Comparison of ENCODE assay signal across 19 cellular contexts in genomic region chrX:116605576-116605975, GRCh38.
DNase-seq lines count a peak whose midpoint lies in the region; ATAC-seq and TF ChIP-seq lines count a peak whose summit lies in the region.
"Had no signal": no experiment of that assay in that cellular context is flagged by ENCODE, and none has a peak within 500 bp of the region (broad histone marks: within the 10 kb centered on the region; RNA-seq: fewer than 3 reads in every experiment).

No MANE protein-coding gene starts in this region.

- TF ChIP-seq CTCF in GM23338 (conservative IDR thresholded peaks at IDR 0.05; ENCODE audit: low read depth in 2 of 2) (no peak), spleen (IDR thresholded peaks at IDR 0.05 in 8 of 11, conservative IDR thresholded peaks at IDR 0.05 in 3 of 11) (no peak)

- no peak overlapping the region for H3K4ac ChIP-seq in mesendoderm (ENCODE audit: low read depth, low read length)

- H3K4me1 ChIP-seq in GM23338 (ENCODE audit: insufficient read depth) (no peaks in the 10 kb centered on the region), mesendoderm (ENCODE audit: control insufficient read depth, low read depth, low read length) (no peaks in the 10 kb centered on the region), spleen (no peaks in the 10 kb centered on the region)
- H3K4me1 ChIP-seq: A549; BLaER1 treated with 17β-estradiol and CSF1 and Interleukin-3, amounts not matched to agents 10 nM and 100 nM had no signal

- no peaks in the 10 kb centered on the region; the same call in 2 of the 3 replicates for H3K36me3 Mint-ChIP-seq in GM23338 (ENCODE audit: low read depth)
- H3K36me3 Mint-ChIP-seq: CD8-positive, alpha-beta memory T cell had no signal

- H3K4me3 Mint-ChIP-seq in GM23338: no peak overlapping the region
- H3K4me3 Mint-ChIP-seq: B cell; CD4-positive, alpha-beta T cell; CD8-positive, alpha-beta memory T cell had no signal

- DNase-seq in GM23338 (ENCODE audit: low spot score) (peak; percentile 3), mesendoderm (peak; percentile 0), spleen (peak; percentile 45), DMS153 (lab: John Stamatoyannopoulos, UW) (no peak), DMS79 treated with DMSO at 0.1 percent for 48 hours (lab: John Stamatoyannopoulos, UW) (no peak)
- DNase-seq: AML-193; CD4-positive, alpha-beta T cell; CD8-positive, alpha-beta memory T cell; COR-L47; DMS 273 treated with DMSO at 0.1 percent for 48 hours; DND-41; EL; GDM1 had no signal

- H2BK15ac ChIP-seq in mesendoderm (replicated peaks; ENCODE audit: low read depth): no peak overlapping the region

- no peak overlapping the region for H2BK120ac ChIP-seq in mesendoderm (ENCODE audit: low read depth, low read length)

- no peaks in the 10 kb centered on the region for H3K36me3 ChIP-seq in GM23338 (ENCODE audit: insufficient read depth)
- H3K36me3 ChIP-seq in mesendoderm (ENCODE audit: control insufficient read depth, insufficient read depth, low read length): no peaks in the 10 kb centered on the region
- H3K36me3 ChIP-seq in spleen: no peaks in the 10 kb centered on the region
- H3K36me3 ChIP-seq: BLaER1 treated with 17β-estradiol and CSF1 and Interleukin-3, amounts not matched to agents 10 nM and 100 nM had no signal

- H3K27ac ChIP-seq in GM23338 (ENCODE audit: low read depth) (no peak overlapping the region), mesendoderm (ENCODE audit: low read depth, low read length) (no peak overlapping the region), spleen (no peak overlapping the region)
- H3K27ac ChIP-seq: 22Rv1; A549; BLaER1 treated with 17β-estradiol and CSF1 and Interleukin-3, amounts not matched to agents 10 nM and 100 nM; C4-2B had no signal

- intact Hi-C loops in spleen (cut with DNase I; ENCODE audit: low total_unique reads): no loop called here

- H3K9me3 Mint-ChIP-seq in GM23338: no peaks in the 10 kb centered on the region

- no peak for ATAC-seq in GM23338
- ATAC-seq: A549, GM12878 had no signal

- H3K9me3 ChIP-seq in spleen: peaks cover 0 to 5% (median 0%) of the 10 kb centered on the region in 8 donors
- H3K9me3 ChIP-seq: A549 had no signal

- H3K27me3 ChIP-seq in GM23338 (ENCODE audit: insufficient read depth): no peaks in the 10 kb centered on the region
- H3K27me3 ChIP-seq in mesendoderm (ENCODE audit: insufficient read depth, low read length, poor library complexity): no peaks in the 10 kb centered on the region
- no peaks in the 10 kb centered on the region for H3K27me3 ChIP-seq in spleen (replicated peaks in 1 of 7)

- H3K79me1 ChIP-seq in mesendoderm (ENCODE audit: low read length): no peaks in the 10 kb centered on the region

- no peak overlapping the region for H2AK5ac ChIP-seq in mesendoderm (ENCODE audit: low read length)

- no peak overlapping the region for H2AFZ ChIP-seq in GM23338

- H3K4me3 ChIP-seq in GM23338 (no peak overlapping the region), mesendoderm (ENCODE audit: low read length) (no peak overlapping the region), spleen (no peak overlapping the region)
- H3K4me3 ChIP-seq: A549; BLaER1 treated with 17β-estradiol and CSF1 and Interleukin-3, amounts not matched to agents 10 nM and 100 nM; GM12878 had no signal

- no peak overlapping the region for H3K27ac Mint-ChIP-seq in GM23338
- H3K27ac Mint-ChIP-seq: B cell; CD4-positive, alpha-beta T cell; CD8-positive, alpha-beta memory T cell had no signal

- H3K4me1 Mint-ChIP-seq in GM23338: no peaks in the 10 kb centered on the region
- H3K4me1 Mint-ChIP-seq: B cell; CD8-positive, alpha-beta memory T cell had no signal

- no peaks in the 10 kb centered on the region for H3K79me2 ChIP-seq in GM23338 (replicated peaks; ENCODE audit: insufficient read depth)
- H3K79me2 ChIP-seq in mesendoderm (ENCODE audit: control insufficient read depth, insufficient read depth, low read length): no peaks in the 10 kb centered on the region

- H3K9me2 ChIP-seq in GM23338 (ENCODE audit: insufficient read depth): no peaks in the 10 kb centered on the region; the same call in 1 of the 2 replicates

- H4K8ac ChIP-seq in mesendoderm (ENCODE audit: low read depth, low read length): no peak overlapping the region

- no CpG with 5 or more reads among the region's 1 CpG for WGBS in mesendoderm (ENCODE audit: extremely low coverage, insufficient coverage, low lambda C conversion rate)
- 0 to 83% (median 71%) methylated on average over 1 of the region's 1 CpG for WGBS in spleen, 5 donors

- H3K9ac ChIP-seq in mesendoderm (ENCODE audit: low read length): no peak overlapping the region
- H3K9ac ChIP-seq: BLaER1 treated with 17β-estradiol and CSF1 and Interleukin-3, amounts not matched to agents 10 nM and 100 nM had no signal

- H4K5ac ChIP-seq in mesendoderm (ENCODE audit: low read length): no peak overlapping the region

- no peaks in the 10 kb centered on the region for H3F3A ChIP-seq in GM23338 (replicated peaks; ENCODE audit: low read depth)

- H4K20me1 ChIP-seq in GM23338 (replicated peaks; ENCODE audit: insufficient read depth): no peaks in the 10 kb centered on the region
- H4K20me1 ChIP-seq: BLaER1 treated with 17β-estradiol and CSF1 and Interleukin-3, amounts not matched to agents 10 nM and 100 nM had no signal

- H3K4me2 ChIP-seq in GM23338: no peak overlapping the region
- no peak overlapping the region for H3K4me2 ChIP-seq in mesendoderm (ENCODE audit: low read length)
- H3K4me2 ChIP-seq: A549; BLaER1 treated with 17β-estradiol and CSF1 and Interleukin-3, amounts not matched to agents 10 nM and 100 nM had no signal

- no peak overlapping the region for H3K18ac ChIP-seq in mesendoderm (ENCODE audit: low read length)

- no peaks in the 10 kb centered on the region for H3K27me3 Mint-ChIP-seq in GM23338 (ENCODE audit: insufficient read depth, low read depth, poor library complexity)
- H3K27me3 Mint-ChIP-seq: B cell; CD4-positive, alpha-beta T cell; CD8-positive, alpha-beta memory T cell had no signal

- TF ChIP-seq POLR2A in spleen (IDR thresholded peaks at IDR 0.05): no peak

- no peak overlapping the region for H3K23ac ChIP-seq in mesendoderm (ENCODE audit: low read length)

- H3K56ac ChIP-seq in mesendoderm (ENCODE audit: low read length): no peak overlapping the region

- H2BK5ac ChIP-seq in mesendoderm (ENCODE audit: low read length): no peak overlapping the region

TF ChIP-seq in GM23338, 12 proteins besides CTCF, POLR2A, EP300 and RAD21 (continues in another document):
- TF ChIP-seq EZH2 (IDR thresholded peaks at IDR 0.05; ENCODE audit: low read depth, unreplicated experiment) (no peak), ZNF331 (CRISPR knock-in tag; IDR thresholded peaks at IDR 0.05; ENCODE audit: low read depth) (no peak), EZH2phosphoT487 (IDR thresholded peaks at IDR 0.05; ENCODE audit: unreplicated experiment) (no peak), ZNF114 (CRISPR knock-in tag; IDR thresholded peaks at IDR 0.05) (no peak)

Comparison
In these comparisons a context has a peak if more than half of its experiments do, and no peak if none do; other contexts are left out.
1. DNase-seq: peak in GM23338 (single experiment), mesendoderm (single experiment) and spleen (single experiment); none in DMS153 (single experiment) and DMS79 treated with DMSO at 0.1 percent for 48 hours (single experiment).